ENCODE assay signal across 11 cellular contexts in genomic region chrX:96407043-96407442, GRCh38.
A peak's percentile ranks its signal among the peaks of the same experiment; 100 is the strongest.
DNase-seq lines count a peak whose midpoint lies in the region; ATAC-seq and TF ChIP-seq lines count a peak whose summit lies in the region.
"Had no signal": no experiment of that assay in that cellular context is flagged by ENCODE, and none has a peak within 500 bp of the region (broad histone marks: within the 10 kb centered on the region; RNA-seq: fewer than 3 reads in every experiment).

No MANE protein-coding gene starts in this region.

- no peak overlapping the region for H3K56ac ChIP-seq in mesendoderm (ENCODE audit: low read length)

- H3K4ac ChIP-seq in mesendoderm (ENCODE audit: low read depth, low read length) = no peak overlapping the region

- no peak overlapping the region for H3K27ac Mint-ChIP-seq in T-cell

- H3K79me1 ChIP-seq in mesendoderm (ENCODE audit: low read length) = no peaks in the 10 kb centered on the region

- H4K8ac ChIP-seq in mesendoderm (ENCODE audit: low read depth, low read length) = no peak overlapping the region

- DNase-seq in left cardiac atrium (peak; percentile 29), Right ventricle myocardium inferior (ENCODE audit: missing footprints) (no peak), colonic mucosa (peak; percentile 66), mesendoderm (peak; percentile 39), T-cell (no peak), suprapubic skin (ENCODE audit: low spot score in 2 of 2) (no peak), hypothalamus (lab: John Stamatoyannopoulos, UW) (no peak)
- DNase-seq in stimulated activated CD8-positive, alpha-beta memory T cell treated with anti-CD3 and anti-CD28 coated beads, Interleukin-4, amount 100 ng/mL, for 48 hours = no peak
- DNase-seq: KBM-7, T-helper 2 cell had no signal

- no peak overlapping the region for H3K18ac ChIP-seq in mesendoderm (ENCODE audit: low read length)

- H3K27me3 ChIP-seq in colonic mucosa (no peaks in the 10 kb centered on the region), mesendoderm (ENCODE audit: insufficient read depth, low read length, poor library complexity) (no peaks in the 10 kb centered on the region), suprapubic skin (no peaks in the 10 kb centered on the region)

- ATAC-seq in left cardiac atrium (peak in 1 of 2 donors; percentile 76), Right ventricle myocardium inferior (no peak), T-cell (replicated peaks in 1 of 4) (no peak)
- ATAC-seq: GM12878 had no signal

- H3K36me3 Mint-ChIP-seq in T-cell = no peaks in the 10 kb centered on the region

- TF ChIP-seq CTCF in colonic mucosa (IDR thresholded peaks at IDR 0.05) (no peak), suprapubic skin (IDR thresholded peaks at IDR 0.05) (no peak)

- H3K9ac ChIP-seq in colonic mucosa (ENCODE audit: low read depth in 2 of 2, low read length in 2 of 2) (no peak overlapping the region), mesendoderm (ENCODE audit: low read length) (no peak overlapping the region)

- TF ChIP-seq EP300 in suprapubic skin (IDR thresholded peaks at IDR 0.05) = no peak

- H3K9me3 Mint-ChIP-seq in T-cell = no peaks in the 10 kb centered on the region

- H3K4me2 ChIP-seq in mesendoderm (ENCODE audit: low read length) = no peak overlapping the region

- CTCF ChIA-PET in T-cell (lab: Charles Lee) = no interaction called here

- no peaks in the 10 kb centered on the region for H3K79me2 ChIP-seq in mesendoderm (ENCODE audit: control insufficient read depth, insufficient read depth, low read length)

- POLR2A ChIA-PET in T-cell (lab: Charles Lee) = no interaction called here

- no peak overlapping the region for H4K5ac ChIP-seq in mesendoderm (ENCODE audit: low read length)

- H3K36me3 ChIP-seq in colonic mucosa = no peaks in the 10 kb centered on the region
- no peaks in the 10 kb centered on the region for H3K36me3 ChIP-seq in mesendoderm (ENCODE audit: control insufficient read depth, insufficient read depth, low read length)
- H3K36me3 ChIP-seq in suprapubic skin = no peaks in the 10 kb centered on the region

- H3K4me3 Mint-ChIP-seq in T-cell = no peak overlapping the region

- no peaks in the 10 kb centered on the region for H3K9me3 ChIP-seq in colonic mucosa
- no peaks in the 10 kb centered on the region for H3K9me3 ChIP-seq in suprapubic skin

- no peaks in the 10 kb centered on the region for H3K4me1 Mint-ChIP-seq in T-cell

- no peak overlapping the region for H3K23ac ChIP-seq in mesendoderm (ENCODE audit: low read length)

- H2BK5ac ChIP-seq in mesendoderm (ENCODE audit: low read length) = no peak overlapping the region

- peaks cover 0 to 16% of the 10 kb centered on the region in 2 donors for H3K27me3 Mint-ChIP-seq in T-cell

- no peak overlapping the region for H2BK15ac ChIP-seq in mesendoderm (replicated peaks; ENCODE audit: low read depth)

- H3K4me1 ChIP-seq in colonic mucosa (no peaks in the 10 kb centered on the region), mesendoderm (ENCODE audit: control insufficient read depth, low read depth, low read length) (no peaks in the 10 kb centered on the region), suprapubic skin (peaks cover 11% of the 10 kb centered on the region)

- TF ChIP-seq POLR2A in suprapubic skin (IDR thresholded peaks at IDR 0.05) = no peak

- no CpG with 5 or more reads among the region's 3 CpGs for WGBS in mesendoderm (ENCODE audit: extremely low coverage, insufficient coverage, low lambda C conversion rate)
- WGBS in suprapubic skin = 24% methylated on average over 3 of the region's 3 CpGs

- H3K4me3 ChIP-seq in colonic mucosa = no peak overlapping the region
- no peak overlapping the region for H3K4me3 ChIP-seq in mesendoderm (ENCODE audit: low read length)
- H3K4me3 ChIP-seq in suprapubic skin = no peak overlapping the region
- H3K4me3 ChIP-seq: GM12878 had no signal

- H2AK5ac ChIP-seq in mesendoderm (ENCODE audit: low read length) = no peak overlapping the region

- no peak overlapping the region for H2BK120ac ChIP-seq in mesendoderm (ENCODE audit: low read depth, low read length)

- intact Hi-C loops in left cardiac atrium (cut with DNase I) (no loop called here), Right ventricle myocardium inferior (cut with DNase I) (no loop called here), colonic mucosa (cut with DNase I) (no loop called here)

- H3K27ac ChIP-seq in colonic mucosa = peak overlapping the region; percentile 10
- no peak overlapping the region for H3K27ac ChIP-seq in mesendoderm (ENCODE audit: low read depth, low read length)
- no peak overlapping the region for H3K27ac ChIP-seq in suprapubic skin

Comparison
In these comparisons a context has a peak if more than half of its experiments do, and no peak if none do; other contexts are left out.
1. DNase-seq: peak in left cardiac atrium (single experiment), colonic mucosa (single experiment) and mesendoderm (single experiment); none in Right ventricle myocardium inferior (single experiment), T-cell (0 of 34), stimulated activated CD8-positive, alpha-beta memory T cell treated with anti-CD3 and anti-CD28 coated beads, Interleukin-4, amount 100 ng/mL, for 48 hours (single experiment), suprapubic skin (0 of 2) and hypothalamus (0 of 51).